8 cellular contexts compared by ENCODE assay signal in genomic region chr6:142551145-142551811, GRCh38.
DNase-seq lines count a peak whose midpoint lies in the region; ATAC-seq and TF ChIP-seq lines count a peak whose summit lies in the region.

No MANE protein-coding gene starts in this region.

- in situ Hi-C loops in astrocyte of the spinal cord (cut with HindIII; ENCODE audit: low sequenced_read_pairs): no loop called here
- in situ Hi-C loops in GM13976 (cut with MboI; ENCODE audit: low sequenced_read_pairs, unreplicated experiment): loop anchor here (25.0 kb wide), 1 partner anchor 411 kb away; no protein-coding TSS in a partner anchor
- in situ Hi-C loops in GM13977 (cut with MboI; ENCODE audit: low pct_unique_long_range_greater_than_20kb, low sequenced_read_pairs, unreplicated experiment): no loop called here

- peak overlapping the region; percentile 14 for H3K4me3 Mint-ChIP-seq in T-helper 1 cell treated with Interleukin-12 subunit alpha and Interleukin-12 subunit beta and Interleukin-4 antibody, amounts not matched to agents 30 μg/mL and 1 μg/mL, for 36 hours

- TF ChIP-seq CTCF in astrocyte of the spinal cord (IDR thresholded peaks at IDR 0.05; ENCODE audit: low read depth, low read length) (no peak), GM13976 (IDR thresholded peaks at IDR 0.05; ENCODE audit: borderline replicate concordance, control extremely low read depth, extremely low read depth, insufficient read depth, missing control alignments) (no peak), GM13977 (IDR thresholded peaks at IDR 0.05; ENCODE audit: extremely low read depth, insufficient read depth, missing control alignments) (no peak)

- peaks cover 13% of the 10 kb centered on the region for H3K4me1 Mint-ChIP-seq in T-helper 1 cell treated with Interleukin-12 subunit alpha and Interleukin-12 subunit beta and Interleukin-4 antibody, amounts not matched to agents 30 μg/mL and 1 μg/mL, for 36 hours (ENCODE audit: low read depth)

- H3K36me3 Mint-ChIP-seq in T-helper 1 cell treated with Interleukin-12 subunit alpha and Interleukin-12 subunit beta and Interleukin-4 antibody, amounts not matched to agents 30 μg/mL and 1 μg/mL, for 36 hours (ENCODE audit: low read depth): no peaks in the 10 kb centered on the region

- ATAC-seq in left ventricle myocardium superior: no peak
- no peak for ATAC-seq in HG02763 (IDR thresholded peaks at IDR 0.05; ENCODE audit: unreplicated experiment)

- no peak overlapping the region for H3K4me3 ChIP-seq in astrocyte of the spinal cord (ENCODE audit: low read depth, low read length)

- H3K9me3 Mint-ChIP-seq in T-helper 1 cell treated with Interleukin-12 subunit alpha and Interleukin-12 subunit beta and Interleukin-4 antibody, amounts not matched to agents 30 μg/mL and 1 μg/mL, for 36 hours: peaks cover 5% of the 10 kb centered on the region

- intact Hi-C loops in left ventricle myocardium superior (cut with micrococcal nuclease): no loop called here

- DNase-seq in GM03348 (ENCODE audit: low spot score) (peak; percentile 51), astrocyte of the spinal cord (ENCODE audit: low read depth, low spot score) (peak; percentile 17), GM13976 (ENCODE audit: low spot score) (no peak), GM13977 (ENCODE audit: low spot score) (no peak), left ventricle myocardium superior (no peak)
- peak; percentile 70 for DNase-seq in stimulated activated CD4-positive, alpha-beta T cell treated with anti-CD3 and anti-CD28 coated beads, Interleukin-1b, Interleukin-23, amount 100 ng/mL, for 48 hours

- no peaks in the 10 kb centered on the region for H3K27me3 Mint-ChIP-seq in T-helper 1 cell treated with Interleukin-12 subunit alpha and Interleukin-12 subunit beta and Interleukin-4 antibody, amounts not matched to agents 30 μg/mL and 1 μg/mL, for 36 hours (ENCODE audit: low read depth)

- no peak overlapping the region for H3K27ac Mint-ChIP-seq in T-helper 1 cell treated with Interleukin-12 subunit alpha and Interleukin-12 subunit beta and Interleukin-4 antibody, amounts not matched to agents 30 μg/mL and 1 μg/mL, for 36 hours

Comparison
In these comparisons a context has a peak if more than half of its experiments do, and no peak if none do; other contexts are left out.
1. DNase-seq: peak in GM03348 (single experiment), astrocyte of the spinal cord (single experiment) and stimulated activated CD4-positive, alpha-beta T cell treated with anti-CD3 and anti-CD28 coated beads, Interleukin-1b, Interleukin-23, amount 100 ng/mL, for 48 hours (single experiment); none in GM13976 (single experiment), GM13977 (single experiment) and left ventricle myocardium superior (single experiment).